Comparison of ENCODE assay signal across 12 cellular contexts in the genomic region with DNA sequence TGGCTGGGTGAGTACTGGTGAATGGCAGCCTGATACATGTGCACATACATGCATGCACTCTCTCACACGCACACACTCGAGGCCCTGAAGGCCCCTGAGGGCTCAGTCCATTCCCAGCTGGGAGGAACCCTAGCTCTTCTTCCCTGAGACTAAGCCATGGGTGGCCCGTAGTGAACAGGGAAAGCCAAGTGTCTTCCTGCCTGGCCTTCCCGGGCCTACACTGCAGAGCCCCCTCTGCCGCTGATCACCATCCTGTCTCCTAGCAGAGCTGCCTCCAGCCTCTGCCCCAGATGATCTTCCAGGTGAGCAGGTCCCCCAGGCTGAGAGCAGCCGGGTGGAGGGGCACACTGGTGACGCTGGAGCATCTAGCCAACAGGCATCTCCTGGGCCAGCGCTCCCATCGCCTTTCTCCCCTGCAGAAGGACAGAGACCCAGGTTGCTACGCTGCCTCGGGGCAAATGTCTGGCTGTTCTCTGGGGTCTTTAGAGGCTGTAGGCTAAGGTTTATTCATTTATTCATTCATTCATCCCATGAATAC. TPM values are rescaled to one million over a fixed set of nuclear protein-coding genes. Genes with fewer than 3 reads are reported as not detected.
DNase-seq lines count a peak whose midpoint lies in the region; ATAC-seq, FAIRE-seq and TF ChIP-seq lines count a peak whose summit lies in the region.
"Had no signal": no experiment of that assay in that cellular context is flagged by ENCODE, and none has a peak within 500 bp of the region (broad histone marks: within the 10 kb centered on the region; RNA-seq: fewer than 3 reads in every experiment).

No MANE protein-coding gene starts in this region.

- TF ChIP-seq EP300 in HepG2 (IDR thresholded peaks at IDR 0.05; ENCODE audit: low read depth in 2 of 2, low read length in 2 of 2) = no peak
- no peak for TF ChIP-seq EP300 in HepG2 (CRISPR knock-in tag; IDR thresholded peaks at IDR 0.05; ENCODE audit: borderline replicate concordance)

- no peaks in the 10 kb centered on the region for H3K9me2 ChIP-seq in OCI-LY7 (ENCODE audit: insufficient read depth, low read length)

- H3K27me3 ChIP-seq in right lobe of liver (no peaks in the 10 kb centered on the region), HepG2 (ENCODE audit: control insufficient read depth in 1 of 2, insufficient read depth in 2 of 2, low read length in 2 of 2) (no peaks in the 10 kb centered on the region; a peak in 1 of 5 replicates), aorta (ENCODE audit: control insufficient read depth in 1 of 2, insufficient read depth in 2 of 2, low read length in 1 of 2) (no peaks in the 10 kb centered on the region)

- BruUV-seq in HepG2 (replicated peaks; lab: Mats Ljungman, UMichigan) = no TSS peak
- no TSS peak for BruUV-seq in OCI-LY7 (replicated peaks; lab: Mats Ljungman, UMichigan)

- 63% methylated on average over 2 of the region's 11 CpGs for WGBS in right lobe of liver (ENCODE audit: insufficient coverage, low coverage, low lambda C conversion rate, missing lambda C conversion rate)
- 11% methylated on average over 7 of the region's 11 CpGs for WGBS in HepG2 (ENCODE audit: low lambda C conversion rate)
- 96 to 100% methylated on average over 11 of the region's 11 CpGs for WGBS in aorta, 2 donors

- H2AFZ ChIP-seq in HepG2 (ENCODE audit: low read length) (no peak overlapping the region), OCI-LY7 (ENCODE audit: low read length) (no peak overlapping the region)
- H2AFZ ChIP-seq: GM23338 had no signal

- H3K27ac ChIP-seq in right lobe of liver = no peak overlapping the region
- no peak overlapping the region for H3K27ac ChIP-seq in HepG2 (ENCODE audit: extremely low read length, insufficient read depth, low read length)
- no peak overlapping the region for H3K27ac ChIP-seq in aorta (ENCODE audit: low read depth in 1 of 2, low read length in 2 of 2)
- no peak overlapping the region for H3K27ac ChIP-seq in OCI-LY7 (ENCODE audit: low read depth, low read length, poor library complexity, severe bottlenecking)
- H3K27ac ChIP-seq: C4-2B had no signal

- TF ChIP-seq CTCF in right lobe of liver (IDR thresholded peaks at IDR 0.05) (no peak), HepG2 (CRISPR knock-in tag; IDR thresholded peaks at IDR 0.05) (no peak), OCI-LY7 (conservative IDR thresholded peaks at IDR 0.05; ENCODE audit: low read length) (no peak)

- peak in 2 of 3 donors; percentile 37 to 43 for DNase-seq in right lobe of liver
- DNase-seq in HepG2 (ENCODE audit: low spot score) = no peak
- peak; percentile 15 for DNase-seq in activated naive CD8-positive, alpha-beta T cell treated with anti-CD3 and anti-CD28 coated beads, Interleukin-2, amount 10 ng/mL, durations not matched to agents 7 days and 5 days
- peak; percentile 67 for DNase-seq in mesenteric fat pad (ENCODE audit: low spot score)
- peak; percentile 41 to 73 for DNase-seq in aorta
- no peak for DNase-seq in OCI-LY7 (ENCODE audit: low spot score)
- DNase-seq in NCI-H1417 treated with DMSO at 0.1 percent for 48 hours (lab: John Stamatoyannopoulos, UW) = no peak
- DNase-seq: NCI-H2029 treated with DMSO at 0.1 percent for 48 hours had no signal

- H3K4me1 ChIP-seq in right lobe of liver = peaks cover 0 to 8% (median 0%) of the 10 kb centered on the region in 4 donors
- H3K4me1 ChIP-seq in HepG2 (ENCODE audit: insufficient read depth, low read length) = no peaks in the 10 kb centered on the region
- no peaks in the 10 kb centered on the region for H3K4me1 ChIP-seq in aorta (ENCODE audit: control insufficient read depth in 1 of 2, insufficient read depth in 2 of 2, low read length in 2 of 2)
- no peaks in the 10 kb centered on the region for H3K4me1 ChIP-seq in OCI-LY7 (ENCODE audit: insufficient read depth, low read length, poor library complexity, severe bottlenecking)

- no peak overlapping the region for H3K4me2 ChIP-seq in HepG2 (ENCODE audit: low read depth, low read length)
- H3K4me2 ChIP-seq in OCI-LY7 (ENCODE audit: low read length) = no peak overlapping the region
- H3K4me2 ChIP-seq: GM23338 had no signal

- intact Hi-C loops in right lobe of liver (cut with DNase I) = loop anchor here (2.0 to 10.0 kb wide), 3 partner anchors 152 to 292 kb away; no protein-coding TSS in a partner anchor
- intact Hi-C loops in HepG2 (cut with micrococcal nuclease; ENCODE audit: unreplicated experiment) = loop anchor here (5.0 kb wide), 1 partner anchor 155 kb away; no protein-coding TSS in a partner anchor
- intact Hi-C loops in aorta (cut with DNase I) = loop anchor here (2.0 to 10.0 kb wide), 4 partner anchors 105 to 482 kb away; partner anchors contain the start of gene TSPAN18 (in 2 of the 2)
- intact Hi-C loops in OCI-LY7 (cut with micrococcal nuclease; ENCODE audit: unreplicated experiment) = loop anchor here (5.0 kb wide), 1 partner anchor 270 kb away; no protein-coding TSS in a partner anchor

- no peak for FAIRE-seq in HepG2 (lab: Jason Lieb, UNC)

- TF ChIP-seq POLR2A in right lobe of liver (IDR thresholded peaks at IDR 0.05) (no peak), HepG2 (IDR thresholded peaks at IDR 0.05; ENCODE audit: insufficient read depth in 1 of 2, low read depth in 2 of 2, low read length in 2 of 2) (no peak)

- no peaks in the 10 kb centered on the region for H3K27me3 Mint-ChIP-seq in activated naive CD8-positive, alpha-beta T cell treated with anti-CD3 and anti-CD28 coated beads, Interleukin-2, amount 10 ng/mL, durations not matched to agents 7 days and 5 days

- H3K79me2 ChIP-seq in HepG2 (ENCODE audit: insufficient read depth, low read length) = no peaks in the 10 kb centered on the region
- no peaks in the 10 kb centered on the region for H3K79me2 ChIP-seq in OCI-LY7 (ENCODE audit: insufficient read depth, low read depth, low read length)

- ATAC-seq in right lobe of liver (no peak), HepG2 (no peak), aorta (ENCODE audit: low FRiP score) (no peak), GM18907 (IDR thresholded peaks at IDR 0.05; ENCODE audit: unreplicated experiment) (no peak)
- ATAC-seq in activated naive CD8-positive, alpha-beta T cell treated with anti-CD3 and anti-CD28 coated beads, Interleukin-2, amount 10 ng/mL, durations not matched to agents 7 days and 5 days (ENCODE audit: low read depth) = no peak
- ATAC-seq: GM23338 had no signal

- no peaks in the 10 kb centered on the region for H3K36me3 ChIP-seq in right lobe of liver
- H3K36me3 ChIP-seq in HepG2 (replicated peaks in 1 of 2; ENCODE audit: control insufficient read depth in 1 of 2, insufficient read depth in 2 of 2, low read length in 2 of 2) = no peaks in the 10 kb centered on the region
- H3K36me3 ChIP-seq in aorta (ENCODE audit: control insufficient read depth in 1 of 2, insufficient read depth in 2 of 2, low read length in 1 of 2) = no peaks in the 10 kb centered on the region
- no peaks in the 10 kb centered on the region for H3K36me3 ChIP-seq in OCI-LY7 (ENCODE audit: insufficient read depth, low read length)

- no peak overlapping the region for H3K9ac ChIP-seq in HepG2 (ENCODE audit: insufficient read depth, low read depth, low read length)

- CTCF ChIA-PET in HepG2 (lab: Yijun Ruan, JAX; ENCODE audit: low intra/inter-chr PET ratio, low total read pairs) = interaction anchor here (1.3 kb wide), 1 partner anchor 66 kb away, joined by 4 read pairs; no protein-coding TSS in a partner anchor
- CTCF ChIA-PET in OCI-LY7 (lab: Charles Lee; ENCODE audit: unreplicated experiment) = no interaction called here

- POLR2A ChIA-PET in HepG2 (lab: Yijun Ruan, JAX) (no interaction called here), OCI-LY7 (lab: Charles Lee) (no interaction called here)
- POLR2A ChIA-PET in activated naive CD8-positive, alpha-beta T cell treated with anti-CD3 and anti-CD28 coated beads, Interleukin-2, amount 10 ng/mL, durations not matched to agents 7 days and 5 days (lab: Charles Lee) = no interaction called here

- peak overlapping the region; percentile 63 for H3K27ac Mint-ChIP-seq in activated naive CD8-positive, alpha-beta T cell treated with anti-CD3 and anti-CD28 coated beads, Interleukin-2, amount 10 ng/mL, durations not matched to agents 7 days and 5 days
- H3K27ac Mint-ChIP-seq: GM23338 had no signal

- H3K4me3 ChIP-seq in right lobe of liver (no peak overlapping the region), HepG2 (replicated peaks in 1 of 3; ENCODE audit: insufficient read depth in 1 of 3, low read depth in 2 of 3, low read length in 3 of 3) (no peak overlapping the region), aorta (ENCODE audit: low read length in 2 of 2) (no peak overlapping the region), OCI-LY7 (ENCODE audit: low read depth, low read length, poor library complexity, severe bottlenecking) (no peak overlapping the region)
- H3K4me3 ChIP-seq: GM23338 had no signal

- no peaks in the 10 kb centered on the region for H3K9me3 Mint-ChIP-seq in activated naive CD8-positive, alpha-beta T cell treated with anti-CD3 and anti-CD28 coated beads, Interleukin-2, amount 10 ng/mL, durations not matched to agents 7 days and 5 days
- H3K9me3 Mint-ChIP-seq: T-helper 1 cell treated with Interleukin-12 subunit alpha and Interleukin-12 subunit beta and Interleukin-4 antibody, amounts not matched to agents 30 μg/mL and 1 μg/mL, for 36 hours had no signal

- no peaks in the 10 kb centered on the region for H3K36me3 Mint-ChIP-seq in activated naive CD8-positive, alpha-beta T cell treated with anti-CD3 and anti-CD28 coated beads, Interleukin-2, amount 10 ng/mL, durations not matched to agents 7 days and 5 days

- H4K20me1 ChIP-seq in HepG2 (ENCODE audit: insufficient read depth, low read length) (no peaks in the 10 kb centered on the region), OCI-LY7 (ENCODE audit: insufficient read depth, low read length) (no peaks in the 10 kb centered on the region)

- H3K4me3 Mint-ChIP-seq in activated naive CD8-positive, alpha-beta T cell treated with anti-CD3 and anti-CD28 coated beads, Interleukin-2, amount 10 ng/mL, durations not matched to agents 7 days and 5 days = no peak overlapping the region
- H3K4me3 Mint-ChIP-seq: GM23338; T-helper 1 cell treated with Interleukin-12 subunit alpha and Interleukin-12 subunit beta and Interleukin-4 antibody, amounts not matched to agents 30 μg/mL and 1 μg/mL, for 36 hours had no signal

- in situ Hi-C loops in HepG2 (cut with HindIII; ENCODE audit: extremely low pct_ligation_motif_present, low pct_unique_long_range_greater_than_20kb) = loop anchor here (5.0 to 10.0 kb wide), 2 partner anchors 142 to 290 kb away; no protein-coding TSS in a partner anchor

- TF ChIP-seq RAD21 in HepG2 (CRISPR knock-in tag; IDR thresholded peaks at IDR 0.05) = no peak

- no peaks in the 10 kb centered on the region for H3K9me3 ChIP-seq in right lobe of liver
- H3K9me3 ChIP-seq in HepG2 (ENCODE audit: low read length) = no peaks in the 10 kb centered on the region
- no peaks in the 10 kb centered on the region for H3K9me3 ChIP-seq in aorta (ENCODE audit: control insufficient read depth, low read length)
- H3K9me3 ChIP-seq in OCI-LY7 (ENCODE audit: low read length) = no peaks in the 10 kb centered on the region

- H3K4me1 Mint-ChIP-seq in activated naive CD8-positive, alpha-beta T cell treated with anti-CD3 and anti-CD28 coated beads, Interleukin-2, amount 10 ng/mL, durations not matched to agents 7 days and 5 days = peaks cover 10% of the 10 kb centered on the region

RNA-seq across cellular contexts. Expression of gene CD82, which starts 57.3 kb away (rescaled TPM):
- total RNA-seq in right lobe of liver (10 to 100 TPM; 18.9 to 69.4 (median 48.6) TPM), HepG2 (2016; rRNA removed; fragmentation: Illumina TruSeq; extraction: Trizol) (not detected in 2 replicates), mesenteric fat pad (67.6 TPM), aorta (10 to 100 TPM; 44.1 to 64.6 TPM), OCI-LY7 (2022) (3.4 and 6.4 TPM in 2 replicates)
- not detected in 2 replicates for total RNA-seq in HepG2 (2016; cell fraction: cytosol; rRNA removed; fragmentation: Illumina TruSeq; extraction: Trizol; ENCODE audit: low read depth)
- total RNA-seq in HepG2 (2016; cell fraction: insoluble cytoplasmic fraction; rRNA removed; fragmentation: Illumina TruSeq; extraction: Trizol) = not detected in 2 replicates
- total RNA-seq in HepG2 (2016; cell fraction: membrane; rRNA removed; fragmentation: Illumina TruSeq; extraction: Trizol) = not detected in 2 replicates
- total RNA-seq in HepG2 (2016; cell fraction: nucleus; rRNA removed; fragmentation: Illumina TruSeq; extraction: Trizol) = not detected in 2 replicates
- polyA plus RNA-seq in HepG2 (2011; rRNA removed) (0.05 and 0.24 TPM in 2 replicates), aorta (10 to 100 TPM; 21.0 to 48.2 TPM)
- 0.13 and 0.16 TPM in 2 replicates for polyA plus RNA-seq in HepG2 (2011; cell fraction: cytosol; rRNA removed)
- polyA plus RNA-seq in HepG2 (2011; cell fraction: nucleus; rRNA removed) = 0.33 TPM in 1 of 2 replicates, not detected in the other
- polyA plus RNA-seq in HepG2 (2012) = 0.19 TPM in 1 of 2 replicates, not detected in the other
- polyA plus RNA-seq in HepG2 (2016; cell fraction: cytosol; fragmentation: Illumina TruSeq; extraction: Trizol; ENCODE audit: low read depth) = not detected in 2 replicates
- polyA plus RNA-seq in HepG2 (2016; cell fraction: insoluble cytoplasmic fraction; fragmentation: Illumina TruSeq; extraction: Trizol; ENCODE audit: low read depth) = not detected in 2 replicates
- not detected in 2 replicates for polyA plus RNA-seq in HepG2 (2016; cell fraction: membrane; fragmentation: Illumina TruSeq; extraction: Trizol; ENCODE audit: low read depth)
- polyA plus RNA-seq in HepG2 (2016; cell fraction: nucleus; fragmentation: Illumina TruSeq; extraction: Trizol; ENCODE audit: insufficient read depth, low read depth) = not detected in 2 replicates
- polyA minus RNA-seq in HepG2 (2011; rRNA and poly(A)+ RNA removed; ENCODE audit: low replicate concordance) = 0.52 and 13.0 TPM in 2 replicates
- polyA minus RNA-seq in HepG2 (2011; cell fraction: cytosol; rRNA and poly(A)+ RNA removed) = not detected in 2 replicates
- not detected in 2 replicates for polyA minus RNA-seq in HepG2 (2011; cell fraction: nucleus; rRNA and poly(A)+ RNA removed)
- 10 to 100 TPM; 71.9 to 80.2 TPM for total RNA-seq in activated naive CD8-positive, alpha-beta T cell treated with anti-CD3 and anti-CD28 coated beads, Interleukin-2, amount 10 ng/mL, durations not matched to agents 7 days and 5 days
- 1.2 and 1.8 TPM in 2 replicates for total RNA-seq in OCI-LY7 (2014; rRNA removed; shearing (Covaris generic))

Comparison
In these comparisons a context has a peak if more than half of its experiments do, and no peak if none do; other contexts are left out.
1. DNase-seq: peak in right lobe of liver (2 of 3), activated naive CD8-positive, alpha-beta T cell treated with anti-CD3 and anti-CD28 coated beads, Interleukin-2, amount 10 ng/mL, durations not matched to agents 7 days and 5 days (single experiment), mesenteric fat pad (single experiment) and aorta (2 of 2); none in HepG2 (single experiment), OCI-LY7 (single experiment) and NCI-H1417 treated with DMSO at 0.1 percent for 48 hours (single experiment).